Comparison of ENCODE assay signal across 12 cellular contexts in the genomic region with DNA sequence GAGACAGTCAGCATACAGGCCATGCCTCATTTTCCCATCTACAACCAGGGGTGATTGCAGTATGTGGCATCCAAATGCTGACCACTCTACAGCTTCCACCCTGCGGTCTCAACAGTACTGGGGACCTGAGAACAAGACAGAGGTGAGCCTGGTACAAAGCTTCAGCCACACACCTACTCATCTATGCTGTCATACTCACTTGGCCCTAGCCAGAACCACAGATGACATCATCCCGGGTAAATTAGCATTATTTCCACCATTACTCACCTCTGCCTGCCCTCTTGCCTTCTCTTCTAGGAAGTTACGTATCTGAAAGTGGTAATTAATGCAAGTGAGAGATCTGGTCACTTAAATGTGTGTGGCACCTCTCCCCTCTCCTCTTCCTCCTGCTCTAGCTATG.
DNase-seq lines count a peak whose midpoint lies in the region; FAIRE-seq and TF ChIP-seq lines count a peak whose summit lies in the region.
"Had no signal": no experiment of that assay in that cellular context is flagged by ENCODE, and none has a peak within 500 bp of the region (broad histone marks: within the 10 kb centered on the region; RNA-seq: fewer than 3 reads in every experiment).

No MANE protein-coding gene starts in this region.

- no peak overlapping the region for H3K4me3 ChIP-seq in astrocyte of the spinal cord (ENCODE audit: low read depth, low read length)
- H3K4me3 ChIP-seq in mesenchymal stem cell (ENCODE audit: insufficient read depth in 1 of 2, low read depth in 1 of 2, low read length in 2 of 2): no peak overlapping the region
- H3K4me3 ChIP-seq: right atrium auricular region, testis had no signal

- H2BK15ac ChIP-seq in mesenchymal stem cell (ENCODE audit: low read depth, poor library complexity, severe bottlenecking): no peak overlapping the region

- FAIRE-seq in frontal cortex (lab: Jason Lieb, UNC): no peak

- WGBS in mesenchymal stem cell: 80% methylated on average over 1 of the region's 3 CpGs

- H3K27ac ChIP-seq in mesenchymal stem cell (ENCODE audit: low read length, poor library complexity, severe bottlenecking): no peak overlapping the region
- H3K27ac ChIP-seq: right atrium auricular region, testis had no signal

- no peaks in the 10 kb centered on the region for H3K27me3 ChIP-seq in mesenchymal stem cell (ENCODE audit: control insufficient read depth in 1 of 2, insufficient read depth in 1 of 2, low read length in 2 of 2)
- H3K27me3 ChIP-seq: right atrium auricular region, testis had no signal

- no peak overlapping the region for H2BK12ac ChIP-seq in mesenchymal stem cell (ENCODE audit: low read length in 2 of 2)

- H3K4me1 ChIP-seq in mesenchymal stem cell (ENCODE audit: control insufficient read depth, insufficient read depth, low read depth, low read length): peaks cover 9% of the 10 kb centered on the region
- H3K4me1 ChIP-seq: right atrium auricular region, testis had no signal

- H3K4ac ChIP-seq in mesenchymal stem cell (ENCODE audit: low read depth in 1 of 2, low read length in 2 of 2): no peak overlapping the region

- H2BK120ac ChIP-seq in mesenchymal stem cell (ENCODE audit: low read depth, low read length): no peak overlapping the region

- no peak overlapping the region for H3K9ac ChIP-seq in mesenchymal stem cell (ENCODE audit: low read length)

- no peak overlapping the region for H2BK5ac ChIP-seq in mesenchymal stem cell (ENCODE audit: low read depth, low read length, poor library complexity, severe bottlenecking)

- DNase-seq in EL: peak; percentile 59
- peak; percentile 43 for DNase-seq in HPDE6-E6E7 (ENCODE audit: extremely low spot score)
- peak; percentile 83 for DNase-seq in astrocyte of the spinal cord (ENCODE audit: low read depth, low spot score)
- DNase-seq in mesenchymal stem cell: peak; percentile 51
- DNase-seq in posterior cingulate gyrus: no peak
- no peak for DNase-seq in activated gamma-delta T cell (lab: John Stamatoyannopoulos, UW)
- DNase-seq in frontal cortex (ENCODE audit: low spot score in 2 of 2): no peak
- DNase-seq: activated CD8-positive, alpha-beta memory T cell treated with anti-CD3 and anti-CD28 coated beads, Interleukin-2, amount 50 U/mL, for 4 hours; Caco-2; NCI-H187 treated with DMSO at 0.1 percent for 48 hours; testis had no signal

- no peak overlapping the region for H2AFZ ChIP-seq in mesenchymal stem cell (ENCODE audit: low read depth, low read length)

- no peak overlapping the region for H3K14ac ChIP-seq in mesenchymal stem cell (ENCODE audit: low read length in 2 of 2)

- no peaks in the 10 kb centered on the region for H3K36me3 ChIP-seq in mesenchymal stem cell (ENCODE audit: control insufficient read depth in 1 of 2, insufficient read depth in 2 of 2, low read depth in 1 of 2, low read length in 2 of 2)
- H3K36me3 ChIP-seq: right atrium auricular region had no signal

- H3K18ac ChIP-seq in mesenchymal stem cell (ENCODE audit: low read depth in 1 of 2, low read length in 2 of 2): no peak overlapping the region

- TF ChIP-seq CTCF in astrocyte of the spinal cord (IDR thresholded peaks at IDR 0.05; ENCODE audit: low read depth, low read length): no peak

- no peak overlapping the region for H3K4me2 ChIP-seq in mesenchymal stem cell (ENCODE audit: low read length, poor library complexity, severe bottlenecking)

- in situ Hi-C loops in astrocyte of the spinal cord (cut with HindIII; ENCODE audit: low sequenced_read_pairs): no loop called here

- intact Hi-C loops in posterior cingulate gyrus (cut with DNase I): no loop called here

- no peaks in the 10 kb centered on the region for H3K79me1 ChIP-seq in mesenchymal stem cell (replicated peaks; ENCODE audit: low read length, poor library complexity, severe bottlenecking)

- H4K8ac ChIP-seq in mesenchymal stem cell (ENCODE audit: low read length): no peak overlapping the region

- no peaks in the 10 kb centered on the region for H3K9me3 ChIP-seq in mesenchymal stem cell (ENCODE audit: control insufficient read depth, low read length)
- H3K9me3 ChIP-seq: Caco-2, right atrium auricular region, testis had no signal

- no peak overlapping the region for H3K23ac ChIP-seq in mesenchymal stem cell (ENCODE audit: low read length in 2 of 2)

- no peak overlapping the region for H2AK5ac ChIP-seq in mesenchymal stem cell (ENCODE audit: low read length, severe bottlenecking)

- no peak overlapping the region for H4K91ac ChIP-seq in mesenchymal stem cell (ENCODE audit: low read length)

Comparison
In these comparisons a context has a peak if more than half of its experiments do, and no peak if none do; other contexts are left out.
1. DNase-seq: peak in EL (single experiment), HPDE6-E6E7 (single experiment), astrocyte of the spinal cord (single experiment) and mesenchymal stem cell (single experiment); none in posterior cingulate gyrus (0 of 10), activated gamma-delta T cell (single experiment) and frontal cortex (0 of 2).